8 cellular contexts compared by ENCODE assay signal in genomic region chr7:35694161-35694783, GRCh38. TPM values are rescaled to one million over a fixed set of nuclear protein-coding genes. Genes with fewer than 3 reads are reported as not detected.
DNase-seq lines count a peak whose midpoint lies in the region; ATAC-seq and TF ChIP-seq lines count a peak whose summit lies in the region.

No MANE protein-coding gene starts in this region.

- H3K4me3 ChIP-seq in BLaER1 treated with 17β-estradiol and CSF1 and Interleukin-3, amounts not matched to agents 10 nM and 100 nM: peak overlapping the region; percentile 72 to 96 (median 94)
- H3K4me3 ChIP-seq in esophagus muscularis mucosa: peak overlapping the region; percentile 89 to 99 (median 96)
- H3K4me3 ChIP-seq in neural cell (ENCODE audit: low read length): peak overlapping the region; percentile 97

- ATAC-seq in GM19397 (IDR thresholded peaks at IDR 0.05; ENCODE audit: unreplicated experiment): peak; percentile 16
- peak; percentile 16 for ATAC-seq in HG03439 (IDR thresholded peaks at IDR 0.05; ENCODE audit: unreplicated experiment)

- peak overlapping the region; percentile 76 to 98 (median 90) for H3K4me2 ChIP-seq in BLaER1 treated with 17β-estradiol and CSF1 and Interleukin-3, amounts not matched to agents 10 nM and 100 nM
- peak overlapping the region; percentile 90 for H3K4me2 ChIP-seq in neural cell (ENCODE audit: low read length)

- peaks cover 57 to 72% (median 64%) of the 10 kb centered on the region in 10 experiments for H3K4me1 ChIP-seq in BLaER1 treated with 17β-estradiol and CSF1 and Interleukin-3, amounts not matched to agents 10 nM and 100 nM
- H3K4me1 ChIP-seq in esophagus muscularis mucosa: peaks cover 43 to 62% (median 56%) of the 10 kb centered on the region in 4 donors

- H4K20me1 ChIP-seq in BLaER1 treated with 17β-estradiol and CSF1 and Interleukin-3, amounts not matched to agents 10 nM and 100 nM: peaks cover 0 to 39% (median 20%) of the 10 kb centered on the region in 11 experiments; a peak in 12 of 22 replicates
- H4K20me1 ChIP-seq in neural cell (ENCODE audit: insufficient read depth): no peaks in the 10 kb centered on the region

- DNase-seq in UCSD-AML1 (lab: John Stamatoyannopoulos, UW; ENCODE audit: unreplicated experiment) (peak; percentile 38), esophagus muscularis mucosa (ENCODE audit: extremely low spot score) (no peak), medulla oblongata (ENCODE audit: extremely low spot score) (no peak), foreskin melanocyte (no peak)

- WGBS in esophagus muscularis mucosa: 0% methylated on average over 31 of the region's 41 CpGs

- no peak for TF ChIP-seq POLR2A in esophagus muscularis mucosa (IDR thresholded peaks at IDR 0.05; ENCODE audit: low read depth)

- no peaks in the 10 kb centered on the region for H3F3A ChIP-seq in neural cell (ENCODE audit: insufficient read depth, low read length, poor library complexity, severe bottlenecking)

- no peaks in the 10 kb centered on the region for H3K9me2 ChIP-seq in neural cell (ENCODE audit: insufficient read depth, low read length)

- H3K27ac ChIP-seq in BLaER1 treated with 17β-estradiol and CSF1 and Interleukin-3, amounts not matched to agents 10 nM and 100 nM: peak overlapping the region; percentile 94 to 99 (median 98)
- peak overlapping the region; percentile 91 to 98 (median 95) for H3K27ac ChIP-seq in esophagus muscularis mucosa (replicated peaks in 1 of 4)
- H3K27ac ChIP-seq in neural cell (ENCODE audit: low read length): peak overlapping the region; percentile 84

- no peaks in the 10 kb centered on the region for H3K27me3 ChIP-seq in BLaER1 treated with 17β-estradiol and CSF1 and Interleukin-3, amounts not matched to agents 10 nM and 100 nM
- H3K27me3 ChIP-seq in esophagus muscularis mucosa (no peaks in the 10 kb centered on the region), neural cell (ENCODE audit: insufficient read depth, low read depth, low read length) (no peaks in the 10 kb centered on the region)

- H2AFZ ChIP-seq in neural cell (ENCODE audit: low read depth, low read length): peak overlapping the region; percentile 65

- peak overlapping the region; percentile 96 to 99 (median 98) for H3K9ac ChIP-seq in BLaER1 treated with 17β-estradiol and CSF1 and Interleukin-3, amounts not matched to agents 10 nM and 100 nM
- H3K9ac ChIP-seq in neural cell (ENCODE audit: low read length): peak overlapping the region; percentile 94

- H3K9me3 ChIP-seq in BLaER1 treated with 17β-estradiol and CSF1 and Interleukin-3, amounts not matched to agents 10 nM and 100 nM (replicated peaks in 1 of 11): peaks cover 0 to 13% (median 0%) of the 10 kb centered on the region in 11 experiments; a peak in 4 of 22 replicates
- H3K9me3 ChIP-seq in esophagus muscularis mucosa: no peaks in the 10 kb centered on the region
- no peaks in the 10 kb centered on the region for H3K9me3 ChIP-seq in neural cell (ENCODE audit: low read length)

- peaks cover 0 to 23% (median 17%) of the 10 kb centered on the region in 11 experiments; a peak in 16 of 22 replicates for H3K36me3 ChIP-seq in BLaER1 treated with 17β-estradiol and CSF1 and Interleukin-3, amounts not matched to agents 10 nM and 100 nM
- H3K36me3 ChIP-seq in esophagus muscularis mucosa: no peaks in the 10 kb centered on the region
- no peaks in the 10 kb centered on the region for H3K36me3 ChIP-seq in neural cell (ENCODE audit: insufficient read depth, low read length)

- peaks cover 51% of the 10 kb centered on the region for H3K79me2 ChIP-seq in neural cell (replicated peaks; ENCODE audit: insufficient read depth, low read length)

- TF ChIP-seq EP300 in esophagus muscularis mucosa (IDR thresholded peaks at IDR 0.05) (no peak), neural cell (conservative IDR thresholded peaks at IDR 0.05; ENCODE audit: poor library complexity, severe bottlenecking) (no peak)

- TF ChIP-seq CTCF in esophagus muscularis mucosa (IDR thresholded peaks at IDR 0.05) (no peak), neural cell (IDR thresholded peaks at IDR 0.05; ENCODE audit: poor library complexity, severe bottlenecking) (no peak)

- intact Hi-C loops in esophagus muscularis mucosa (cut with DNase I): no loop called here

- TF ChIP-seq RAD21 in neural cell (conservative IDR thresholded peaks at IDR 0.05): no peak

TF ChIP-seq in neural cell, 6 proteins besides CTCF, POLR2A, EP300 and RAD21:
- TF ChIP-seq REST (IDR thresholded peaks at IDR 0.05; ENCODE audit: borderline replicate concordance) (peak; percentile 7), MXI1 (conservative IDR thresholded peaks at IDR 0.05; ENCODE audit: poor library complexity, severe bottlenecking) (no peak)

RNA-seq across cellular contexts. Expression of gene HERPUD2, which starts 0.7 kb away (rescaled TPM):
- total RNA-seq in esophagus muscularis mucosa: 10 to 100 TPM; 25.3 to 43.4 (median 33.9) TPM
- 16.7 and 22.1 TPM in 2 replicates for polyA plus RNA-seq in neural cell
- 35.3 and 36.7 TPM in 2 replicates for polyA minus RNA-seq in neural cell
